ENCODE assay signal across 8 cellular contexts in the genomic region with DNA sequence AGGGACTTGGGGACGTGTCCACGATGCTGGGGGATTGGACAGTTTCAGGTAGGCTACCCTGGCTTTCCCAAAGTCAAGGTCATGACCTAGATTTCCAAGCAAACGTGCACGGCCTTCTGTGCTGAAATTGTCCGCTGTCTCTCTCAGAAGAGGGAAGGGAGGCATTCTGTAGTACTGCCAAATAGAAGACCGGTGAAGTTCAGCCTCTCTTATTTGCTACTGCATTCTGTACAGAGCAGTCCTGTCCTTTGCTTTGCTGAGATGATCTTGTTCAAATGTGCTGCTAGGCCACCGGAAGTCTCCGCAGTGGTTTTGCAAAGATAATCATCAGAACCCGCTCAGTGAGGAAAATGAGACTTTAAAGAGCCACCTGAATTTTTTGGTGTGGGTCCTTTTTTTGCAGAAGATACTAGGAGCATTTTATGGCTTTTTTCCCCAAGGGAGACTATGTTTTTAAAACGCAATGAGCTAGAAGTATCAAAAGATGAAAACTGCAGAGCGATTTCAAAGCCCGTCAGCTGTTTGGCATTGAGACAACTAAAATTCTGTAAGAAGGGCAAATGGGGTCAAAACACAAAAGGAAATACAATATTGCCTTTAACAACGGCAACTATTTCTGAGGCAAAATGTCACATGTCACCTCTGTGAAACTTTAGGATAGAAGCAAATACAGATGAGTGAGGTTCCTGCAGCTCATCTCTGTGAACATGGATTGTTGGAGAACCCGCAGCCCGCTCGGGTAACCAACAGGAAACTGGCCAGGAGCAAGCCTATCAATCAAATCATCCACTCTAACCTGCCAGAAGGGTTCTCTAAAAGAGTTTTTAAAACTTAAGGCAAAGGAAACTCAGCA. TPM values are rescaled to one million over a fixed set of nuclear protein-coding genes. Genes with fewer than 3 reads are reported as not detected.
DNase-seq lines count a peak whose midpoint lies in the region; TF ChIP-seq lines count a peak whose summit lies in the region.

No MANE protein-coding gene starts in this region.

- H3K36me3 ChIP-seq in mesendoderm (ENCODE audit: control insufficient read depth, insufficient read depth, low read length) (no peaks in the 10 kb centered on the region), transverse colon (no peaks in the 10 kb centered on the region)

- H2BK120ac ChIP-seq in mesendoderm (ENCODE audit: low read depth, low read length), result no peak overlapping the region

- no peak overlapping the region for H4K8ac ChIP-seq in mesendoderm (ENCODE audit: low read depth, low read length)

- no peak overlapping the region for H2BK15ac ChIP-seq in mesendoderm (replicated peaks; ENCODE audit: low read depth)

- TF ChIP-seq POLR2A in transverse colon (IDR thresholded peaks at IDR 0.05), result no peak

- peak; percentile 49 for DNase-seq in activated naive CD4-positive, alpha-beta T cell treated with Interleukin-2 at 50 U/mL for 16 hours
- no peak for DNase-seq in activated naive CD4-positive, alpha-beta T cell treated with anti-CD3 and anti-CD28 coated beads, Interleukin-2, amount 50 U/mL, for 16 hours
- DNase-seq in activated T-helper 9 cell treated with anti-CD3 and anti-CD28 coated beads, Interleukin-2, amount 50 U/mL, for 16 hours (ENCODE audit: low read depth), result peak; percentile 31
- DNase-seq in mesendoderm (no peak), transverse colon (no peak), HUDEP-2 (lab: John Stamatoyannopoulos, UW; ENCODE audit: unreplicated experiment in 76 of 76) (no peak), DMS153 (lab: John Stamatoyannopoulos, UW) (no peak), Ammon's horn (ENCODE audit: low spot score) (no peak)

- H3K4ac ChIP-seq in mesendoderm (ENCODE audit: low read depth, low read length), result no peak overlapping the region

- H3K27ac ChIP-seq in mesendoderm (ENCODE audit: low read depth, low read length) (no peak overlapping the region), transverse colon (peak overlapping the region; percentile 32 to 71 (median 64))

- no CpG with 5 or more reads among the region's 16 CpGs for WGBS in mesendoderm (ENCODE audit: extremely low coverage, insufficient coverage, low lambda C conversion rate)
- WGBS in transverse colon (ENCODE audit: low coverage in 1 of 2), 2 donors, result 57 to 65% methylated on average over 10 to 16 of the region's 16 CpGs

- H3K18ac ChIP-seq in mesendoderm (ENCODE audit: low read length), result no peak overlapping the region

- H3K4me1 ChIP-seq in mesendoderm (ENCODE audit: control insufficient read depth, low read depth, low read length) (peaks cover 4% of the 10 kb centered on the region), transverse colon (peaks cover 0 to 36% (median 10%) of the 10 kb centered on the region in 4 donors)

- no peak overlapping the region for H2AK5ac ChIP-seq in mesendoderm (ENCODE audit: low read length)

- H3K9ac ChIP-seq in mesendoderm (ENCODE audit: low read length), result no peak overlapping the region

- in situ Hi-C loops in transverse colon (cut with MboI; ENCODE audit: low pct_ligation_motif_present in 1 of 4, low pct_unique_long_range_greater_than_20kb in 1 of 4, low sequenced_read_pairs in 3 of 4), result no loop called here

- H3K4me3 ChIP-seq in mesendoderm (ENCODE audit: low read length) (no peak overlapping the region), transverse colon (no peak overlapping the region)

- H3K4me2 ChIP-seq in mesendoderm (ENCODE audit: low read length), result no peak overlapping the region

- TF ChIP-seq CTCF in transverse colon (IDR thresholded peaks at IDR 0.05), result no peak

- no peak overlapping the region for H3K23ac ChIP-seq in mesendoderm (ENCODE audit: low read length)

- TF ChIP-seq EP300 in transverse colon (IDR thresholded peaks at IDR 0.05; ENCODE audit: low read depth), result no peak

- H3K79me1 ChIP-seq in mesendoderm (ENCODE audit: low read length), result no peaks in the 10 kb centered on the region

- H3K56ac ChIP-seq in mesendoderm (ENCODE audit: low read length), result peak overlapping the region; percentile 46

- H4K5ac ChIP-seq in mesendoderm (ENCODE audit: low read length), result no peak overlapping the region

- H3K27me3 ChIP-seq in mesendoderm (ENCODE audit: insufficient read depth, low read length, poor library complexity), result no peaks in the 10 kb centered on the region
- no peaks in the 10 kb centered on the region for H3K27me3 ChIP-seq in transverse colon

- no peaks in the 10 kb centered on the region for H3K79me2 ChIP-seq in mesendoderm (ENCODE audit: control insufficient read depth, insufficient read depth, low read length)

- intact Hi-C loops in transverse colon (cut with DNase I; ENCODE audit: low total_unique reads), result no loop called here

- H3K9me3 ChIP-seq in transverse colon, result no peaks in the 10 kb centered on the region

- no peak overlapping the region for H2BK5ac ChIP-seq in mesendoderm (ENCODE audit: low read length)

RNA-seq across cellular contexts. Expression of a gene that starts 1.3 kb away (rescaled TPM):
- polyA plus RNA-seq in mesendoderm (2013, experiment 1 of 2), result 14.3 TPM
- 14.1 TPM for polyA plus RNA-seq in mesendoderm (2013, experiment 2 of 2)
- total RNA-seq in transverse colon, result 10 to 100 TPM in 3 of 4 donors, 1 to 10 TPM in 1; 5.2 to 39.3 (median 33.8) TPM

Comparison
In these comparisons a context has a peak if more than half of its experiments do, and no peak if none do; other contexts are left out.
1. DNase-seq: peak in activated naive CD4-positive, alpha-beta T cell treated with Interleukin-2 at 50 U/mL for 16 hours (single experiment) and activated T-helper 9 cell treated with anti-CD3 and anti-CD28 coated beads, Interleukin-2, amount 50 U/mL, for 16 hours (single experiment); none in activated naive CD4-positive, alpha-beta T cell treated with anti-CD3 and anti-CD28 coated beads, Interleukin-2, amount 50 U/mL, for 16 hours (single experiment), mesendoderm (single experiment), transverse colon (single experiment), HUDEP-2 (0 of 76), DMS153 (single experiment) and Ammon's horn (single experiment).